Comparison of ENCODE assay signal across 1 cellular context in the genomic region with DNA sequence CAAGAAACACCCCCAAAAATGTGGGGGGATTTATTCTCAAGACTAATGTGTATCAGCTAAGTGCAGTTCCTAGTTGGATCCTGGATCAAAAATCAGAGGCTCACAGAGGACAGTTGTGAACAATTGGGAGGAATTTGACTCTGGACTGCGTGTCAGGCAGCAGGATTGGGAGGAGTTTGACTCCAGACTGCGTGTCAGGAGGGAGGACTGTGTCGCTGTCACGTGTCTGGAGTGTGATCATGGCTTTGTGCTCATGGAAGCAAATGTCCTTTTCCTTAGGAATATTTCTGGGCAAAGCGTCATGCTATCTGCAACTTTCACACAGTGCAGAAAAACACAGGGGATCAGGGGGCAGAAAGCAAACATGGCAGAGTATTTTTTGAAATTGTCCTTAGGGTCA.
TF ChIP-seq lines count a peak whose summit lies in the region.

No MANE protein-coding gene starts in this region.

TF ChIP-seq in H1, 55 proteins besides CTCF, POLR2A, EP300 and RAD21:
- TF ChIP-seq MAFK (IDR thresholded peaks at IDR 0.05; ENCODE audit: low read depth, low read length) (no peak), NANOG (IDR thresholded peaks at IDR 0.05; ENCODE audit: insufficient read depth, low read depth, low read length, poor library complexity, severe bottlenecking) (no peak), HDAC2 (IDR thresholded peaks at IDR 0.05; ENCODE audit: borderline replicate concordance in 1 of 2, low read depth in 2 of 2, low read length in 2 of 2) (no peak)
